Comparison of ENCODE assay signal across 8 cellular contexts in the genomic region with DNA sequence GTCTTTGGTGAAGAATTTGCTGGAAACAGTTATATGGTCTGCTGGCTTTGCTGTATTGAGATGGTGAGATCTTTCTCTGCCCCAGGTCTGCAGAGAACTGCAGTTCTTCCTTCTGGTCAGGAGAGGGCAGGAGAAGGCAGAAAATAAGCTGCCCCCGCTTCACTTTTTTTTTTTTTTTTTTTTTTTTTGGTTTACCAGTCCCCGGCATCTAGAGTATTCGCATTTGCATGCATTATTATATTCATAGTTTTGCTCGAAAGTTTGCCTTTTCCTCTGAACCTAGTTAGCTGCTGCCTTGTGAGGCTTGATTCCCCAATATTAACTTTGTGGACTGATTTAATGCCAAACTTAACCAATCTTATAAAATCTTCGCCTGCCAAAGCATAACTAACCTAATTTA. TPM values are rescaled to one million over a fixed set of nuclear protein-coding genes. Genes with fewer than 3 reads are reported as not detected.
A peak's percentile ranks its signal among the peaks of the same experiment; 100 is the strongest.
DNase-seq lines count a peak whose midpoint lies in the region; ATAC-seq and TF ChIP-seq lines count a peak whose summit lies in the region.

No MANE protein-coding gene starts in this region.

- H3K4me2 ChIP-seq in SK-N-SH (no peak overlapping the region), mesenchymal stem cell (ENCODE audit: low read length, poor library complexity, severe bottlenecking) (no peak overlapping the region)

- no peak overlapping the region for H2BK5ac ChIP-seq in mesenchymal stem cell (ENCODE audit: low read depth, low read length, poor library complexity, severe bottlenecking)

- H3K9me3 ChIP-seq in SK-N-SH (no peaks in the 10 kb centered on the region), mesenchymal stem cell (ENCODE audit: control insufficient read depth, low read length) (no peaks in the 10 kb centered on the region), aorta (ENCODE audit: control insufficient read depth, low read length) (no peaks in the 10 kb centered on the region)

- H3K27me3 ChIP-seq in SK-N-SH (ENCODE audit: insufficient read depth) = no peaks in the 10 kb centered on the region
- peaks cover 42 to 54% of the 10 kb centered on the region in 2 experiments for H3K27me3 ChIP-seq in mesenchymal stem cell (ENCODE audit: control insufficient read depth in 1 of 2, insufficient read depth in 1 of 2, low read length in 2 of 2)
- no peaks in the 10 kb centered on the region for H3K27me3 ChIP-seq in aorta (ENCODE audit: control insufficient read depth in 1 of 2, insufficient read depth in 2 of 2, low read length in 1 of 2)

- no peaks in the 10 kb centered on the region for H3K36me3 ChIP-seq in SK-N-SH (replicated peaks in 1 of 2; ENCODE audit: control insufficient read depth in 1 of 2, insufficient read depth in 2 of 2, low read length in 1 of 2)
- H3K36me3 ChIP-seq in mesenchymal stem cell (ENCODE audit: control insufficient read depth in 1 of 2, insufficient read depth in 2 of 2, low read depth in 1 of 2, low read length in 2 of 2) = no peaks in the 10 kb centered on the region
- no peaks in the 10 kb centered on the region for H3K36me3 ChIP-seq in aorta (ENCODE audit: control insufficient read depth in 1 of 2, insufficient read depth in 2 of 2, low read length in 1 of 2)

- no peaks in the 10 kb centered on the region for H4K20me1 ChIP-seq in SK-N-SH (ENCODE audit: insufficient read depth)

- ATAC-seq in aorta (ENCODE audit: low FRiP score) (peak; percentile 69), HG02571 (IDR thresholded peaks at IDR 0.05; ENCODE audit: unreplicated experiment) (no peak)

- H2BK15ac ChIP-seq in mesenchymal stem cell (ENCODE audit: low read depth, poor library complexity, severe bottlenecking) = no peak overlapping the region

- no peaks in the 10 kb centered on the region for H3F3A ChIP-seq in SK-N-SH (replicated peaks; ENCODE audit: insufficient read depth)

- in situ Hi-C loops in ACHN (cut with HindIII; ENCODE audit: low pct_ligation_motif_present, low pct_unique_long_range_greater_than_20kb, low sequenced_read_pairs) = no loop called here

- H3K4me3 ChIP-seq in SK-N-SH (ENCODE audit: low read depth in 2 of 2, low read length in 1 of 2) (no peak overlapping the region; a peak in 1 of 4 replicates), mesenchymal stem cell (ENCODE audit: insufficient read depth in 1 of 2, low read depth in 1 of 2, low read length in 2 of 2) (no peak overlapping the region), aorta (ENCODE audit: low read length in 2 of 2) (no peak overlapping the region)

- TF ChIP-seq CTCF in SK-N-SH (IDR thresholded peaks at IDR 0.05) = peak; percentile 87

- 20% methylated on average over 5 of the region's 5 CpGs for WGBS in SK-N-SH (ENCODE audit: low lambda C conversion rate)
- 20% methylated on average over 5 of the region's 5 CpGs for WGBS in mesenchymal stem cell
- 16 to 17% methylated on average over 5 of the region's 5 CpGs for WGBS in aorta, 2 donors

- H3K27ac ChIP-seq in SK-N-SH (ENCODE audit: low read depth in 2 of 2, low read length in 1 of 2) (no peak overlapping the region), mesenchymal stem cell (ENCODE audit: low read length, poor library complexity, severe bottlenecking) (no peak overlapping the region), aorta (ENCODE audit: low read depth in 1 of 2, low read length in 2 of 2) (no peak overlapping the region)

- H3K9ac ChIP-seq in SK-N-SH (no peak overlapping the region), mesenchymal stem cell (ENCODE audit: low read length) (no peak overlapping the region)

- H3K4me1 ChIP-seq in SK-N-SH (ENCODE audit: control insufficient read depth in 1 of 2, insufficient read depth in 2 of 2, low read depth in 1 of 2, low read length in 1 of 2) (no peaks in the 10 kb centered on the region), mesenchymal stem cell (ENCODE audit: control insufficient read depth, insufficient read depth, low read depth, low read length) (no peaks in the 10 kb centered on the region), aorta (ENCODE audit: control insufficient read depth in 1 of 2, insufficient read depth in 2 of 2, low read length in 2 of 2) (no peaks in the 10 kb centered on the region)

- no peak overlapping the region for H4K91ac ChIP-seq in mesenchymal stem cell (ENCODE audit: low read length)

- 0 out of 2 replicates have a peak overlapping the region, but pooled peaks have one; percentile 17 for H2AFZ ChIP-seq in SK-N-SH (ENCODE audit: low read depth)
- no peak overlapping the region for H2AFZ ChIP-seq in mesenchymal stem cell (ENCODE audit: low read depth, low read length)

- H3K18ac ChIP-seq in mesenchymal stem cell (ENCODE audit: low read depth in 1 of 2, low read length in 2 of 2) = no peak overlapping the region

- H3K9me2 ChIP-seq in SK-N-SH = no peaks in the 10 kb centered on the region

- no peak overlapping the region for H3K14ac ChIP-seq in mesenchymal stem cell (ENCODE audit: low read length in 2 of 2)

- peak; percentile 94 for TF ChIP-seq RAD21 in SK-N-SH (IDR thresholded peaks at IDR 0.05; ENCODE audit: low read length)

- H2BK120ac ChIP-seq in mesenchymal stem cell (ENCODE audit: low read depth, low read length) = no peak overlapping the region

- no peak overlapping the region for H2AK5ac ChIP-seq in mesenchymal stem cell (ENCODE audit: low read length, severe bottlenecking)

- H2BK12ac ChIP-seq in mesenchymal stem cell (ENCODE audit: low read length in 2 of 2) = no peak overlapping the region

- no peaks in the 10 kb centered on the region for H3K79me1 ChIP-seq in mesenchymal stem cell (replicated peaks; ENCODE audit: low read length, poor library complexity, severe bottlenecking)

- no peaks in the 10 kb centered on the region for H3K79me2 ChIP-seq in SK-N-SH (ENCODE audit: insufficient read depth)

- DNase-seq in ACHN = peak; percentile 57
- peak; percentile 29 for DNase-seq in GM04504 (ENCODE audit: low read depth)
- DNase-seq in MV-4-11 (lab: John Stamatoyannopoulos, UW) = peak; percentile 53
- DNase-seq in SK-N-SH = peak; percentile 84
- DNase-seq in dermis microvascular lymphatic vessel endothelial cell (ENCODE audit: low read depth in 2 of 2) = peak; percentile 52 to 63
- DNase-seq in mesenchymal stem cell = peak; percentile 65
- no peak for DNase-seq in aorta

- POLR2A ChIA-PET in SK-N-SH (lab: Yijun Ruan, JAX) = no interaction called here

- no peak for TF ChIP-seq EP300 in SK-N-SH (IDR thresholded peaks at IDR 0.05; ENCODE audit: borderline replicate concordance in 1 of 2, low read depth in 1 of 2, low read length in 1 of 2)

- no peak overlapping the region for H3K23ac ChIP-seq in mesenchymal stem cell (ENCODE audit: low read length in 2 of 2)

- no peak overlapping the region for H3K4ac ChIP-seq in mesenchymal stem cell (ENCODE audit: low read depth in 1 of 2, low read length in 2 of 2)

- intact Hi-C loops in aorta (cut with DNase I) = loop anchor here (1.0 to 10.0 kb wide), 3 partner anchors 122 to 360 kb away; a partner anchor contains a TSS

- CTCF ChIA-PET in SK-N-SH (lab: Yijun Ruan, JAX) = interaction anchor here (0.6 to 5.1 kb wide), 48 partner anchors 9 to 573 kb away, joined by 3 to 55 read pairs (median 4); a partner anchor contains a TSS

- no peak overlapping the region for H4K8ac ChIP-seq in mesenchymal stem cell (ENCODE audit: low read length)

TF ChIP-seq in SK-N-SH, 30 proteins besides CTCF, POLR2A, EP300 and RAD21:
- TF ChIP-seq CHD2 (IDR thresholded peaks at IDR 0.05; ENCODE audit: low read length, partially characterized antibody) (no peak), SMC3 (IDR thresholded peaks at IDR 0.05; ENCODE audit: low read depth, low read length) (peak; percentile 82)

RNA-seq across cellular contexts. Expression of a gene that starts 10.6 kb away (rescaled TPM):
- polyA plus RNA-seq in SK-N-SH (2012; rRNA removed) (50.1 and 58.5 TPM in 2 replicates), aorta (10 to 100 TPM; 64.2 to 76.4 TPM)
- 67.0 and 79.0 TPM in 2 replicates for polyA plus RNA-seq in SK-N-SH (2012; cell fraction: cytosol; rRNA removed)
- 25.2 and 25.7 TPM in 2 replicates for polyA plus RNA-seq in SK-N-SH (2012; cell fraction: nucleus; rRNA removed)
- total RNA-seq in dermis microvascular lymphatic vessel endothelial cell (26.8 and 28.8 TPM in 2 replicates), aorta (10 to 100 TPM; 49.5 to 56.5 TPM)
- polyA plus RNA-seq in mesenchymal stem cell (2013, experiment 1 of 2) = 60.6 TPM
- polyA plus RNA-seq in mesenchymal stem cell (2013, experiment 2 of 2) = 62.2 TPM

Comparison
In these comparisons a context has a peak if more than half of its experiments do, and no peak if none do; other contexts are left out.
1. DNase-seq: peak in ACHN (single experiment), GM04504 (single experiment), MV-4-11 (single experiment), SK-N-SH (single experiment), dermis microvascular lymphatic vessel endothelial cell (2 of 2) and mesenchymal stem cell (single experiment); none in aorta (0 of 2).